18 cellular contexts compared by ENCODE assay signal in genomic region chr15:88535607-88536313, GRCh38. TPM values are rescaled to one million over a fixed set of nuclear protein-coding genes. Genes with fewer than 3 reads are reported as not detected.
DNase-seq lines count a peak whose midpoint lies in the region; ATAC-seq, FAIRE-seq and TF ChIP-seq lines count a peak whose summit lies in the region.
"Had no signal": no experiment of that assay in that cellular context is flagged by ENCODE, and none has a peak within 500 bp of the region (broad histone marks: within the 10 kb centered on the region; RNA-seq: fewer than 3 reads in every experiment).

No MANE protein-coding gene starts in this region.

- H3K4me1 ChIP-seq in mesendoderm (ENCODE audit: control insufficient read depth, low read depth, low read length) = peaks cover 12% of the 10 kb centered on the region

- H3K9me3 Mint-ChIP-seq in activated B cell treated with CpG ODN at 0.5 μM for 24 hours = peaks cover 11% of the 10 kb centered on the region

- no peak overlapping the region for H3K4me2 ChIP-seq in mesendoderm (ENCODE audit: low read length)

- ATAC-seq in activated B cell treated with CpG ODN at 0.5 μM for 24 hours (ENCODE audit: low read depth) = no peak
- ATAC-seq: CD8-positive, alpha-beta T cell; GM12878; HCT116 had no signal

- no peak overlapping the region for H3K23ac ChIP-seq in mesendoderm (ENCODE audit: low read length)

- H4K5ac ChIP-seq in mesendoderm (ENCODE audit: low read length) = no peak overlapping the region

- no peak for FAIRE-seq in H54 (lab: Jason Lieb, UNC)
- FAIRE-seq: D721Med, GM12878, GM19239, H1 had no signal

- H4K8ac ChIP-seq in mesendoderm (ENCODE audit: low read depth, low read length) = no peak overlapping the region

- no peaks in the 10 kb centered on the region for H3K79me2 ChIP-seq in mesendoderm (ENCODE audit: control insufficient read depth, insufficient read depth, low read length)

- DNase-seq in OCI-M1 (lab: John Stamatoyannopoulos, UW) (peak; percentile 8), activated B cell treated with CpG ODN at 0.5 μM for 24 hours (no peak), mesendoderm (no peak), NCI-H128 (lab: John Stamatoyannopoulos, UW; ENCODE audit: unreplicated experiment) (no peak), medulla oblongata (ENCODE audit: extremely low spot score) (no peak), H54 (ENCODE audit: insufficient read length, low spot score) (no peak)
- DNase-seq: C1 segment of cervical spinal cord; Caco-2; CD8-positive, alpha-beta T cell; DMS 273 treated with DMSO at 0.1 percent for 48 hours; DMS79; H9 had no signal

- peaks cover 2% of the 10 kb centered on the region for H3K36me3 ChIP-seq in mesendoderm (ENCODE audit: control insufficient read depth, insufficient read depth, low read length)

- no peak overlapping the region for H3K27ac ChIP-seq in mesendoderm (ENCODE audit: low read depth, low read length)
- H3K27ac ChIP-seq: GM23248 had no signal

- H2BK15ac ChIP-seq in mesendoderm (replicated peaks; ENCODE audit: low read depth) = peak overlapping the region; percentile 74

- no peaks in the 10 kb centered on the region for H3K27me3 ChIP-seq in mesendoderm (ENCODE audit: insufficient read depth, low read length, poor library complexity)

- peak overlapping the region; percentile 52 for H3K4ac ChIP-seq in mesendoderm (ENCODE audit: low read depth, low read length)

- POLR2A ChIA-PET in activated B cell treated with CpG ODN at 0.5 μM for 24 hours (lab: Charles Lee) = no interaction called here

- H3K4me3 ChIP-seq in mesendoderm (ENCODE audit: low read length) = no peak overlapping the region
- H3K4me3 ChIP-seq: GM12878, GM23248 had no signal

- peak overlapping the region; percentile 56 for H3K27ac Mint-ChIP-seq in activated B cell treated with CpG ODN at 0.5 μM for 24 hours
- H3K27ac Mint-ChIP-seq: CD8-positive, alpha-beta T cell; H9 had no signal

- H3K18ac ChIP-seq in mesendoderm (ENCODE audit: low read length) = peak overlapping the region; percentile 39

- intact Hi-C loops in activated B cell treated with CpG ODN at 0.5 μM for 24 hours (cut with micrococcal nuclease) = no loop called here

- no peak for TF ChIP-seq CTCF in activated B cell treated with CpG ODN at 0.5 μM for 24 hours (IDR thresholded peaks at IDR 0.05)

- H3K4me3 Mint-ChIP-seq in activated B cell treated with CpG ODN at 0.5 μM for 24 hours = no peak overlapping the region
- H3K4me3 Mint-ChIP-seq: CD8-positive, alpha-beta T cell; H9 had no signal

- no peaks in the 10 kb centered on the region for H3K27me3 Mint-ChIP-seq in activated B cell treated with CpG ODN at 0.5 μM for 24 hours

- no peak overlapping the region for H2BK5ac ChIP-seq in mesendoderm (ENCODE audit: low read length)

- H3K9ac ChIP-seq in mesendoderm (ENCODE audit: low read length) = no peak overlapping the region
- H3K9ac ChIP-seq: GM23248 had no signal

- H3K79me1 ChIP-seq in mesendoderm (ENCODE audit: low read length) = no peaks in the 10 kb centered on the region

- no peak overlapping the region for H2BK120ac ChIP-seq in mesendoderm (ENCODE audit: low read depth, low read length)

- WGBS in mesendoderm (ENCODE audit: extremely low coverage, insufficient coverage, low lambda C conversion rate) = no CpG with 5 or more reads among the region's 3 CpGs

- no peaks in the 10 kb centered on the region for H3K4me1 Mint-ChIP-seq in activated B cell treated with CpG ODN at 0.5 μM for 24 hours

- CTCF ChIA-PET in activated B cell treated with CpG ODN at 0.5 μM for 24 hours (lab: Charles Lee) = no interaction called here

- H3K56ac ChIP-seq in mesendoderm (ENCODE audit: low read length) = no peak overlapping the region

- H3K36me3 Mint-ChIP-seq in activated B cell treated with CpG ODN at 0.5 μM for 24 hours (ENCODE audit: low read depth) = peaks cover 47% of the 10 kb centered on the region

- no peak overlapping the region for H2AK5ac ChIP-seq in mesendoderm (ENCODE audit: low read length)

- no peak for TF ChIP-seq POLR2A in H54 (IDR thresholded peaks at IDR 0.05; ENCODE audit: low read depth, low read length)

RNA-seq across cellular contexts. Expression of gene DET1, which starts 10.7 kb away (rescaled TPM):
- 5.7 and 7.1 TPM in 2 replicates for total RNA-seq in activated B cell treated with CpG ODN at 0.5 μM for 24 hours
- polyA plus RNA-seq in mesendoderm (2013, experiment 1 of 2) = 3.2 TPM
- polyA plus RNA-seq in mesendoderm (2013, experiment 2 of 2) = 3.0 TPM
